Comparison of ENCODE assay signal across 8 cellular contexts in genomic region chrX:102516314-102516936, GRCh38. TPM values are rescaled to one million over a fixed set of nuclear protein-coding genes. Genes with fewer than 3 reads are reported as not detected.
DNase-seq lines count a peak whose midpoint lies in the region; ATAC-seq, FAIRE-seq and TF ChIP-seq lines count a peak whose summit lies in the region.

TSS of gene TMSB15A (minus strand) at chrX:102516739.

- H3K27ac ChIP-seq in mammary epithelial cell (ENCODE audit: insufficient read depth, low read depth, low read length): no peak within 1 kb of the TSS
- H3K27ac ChIP-seq in iPS-20b (ENCODE audit: low read length): no peak within 1 kb of the TSS
- peak within 1 kb of the TSS in 1 of 21 experiments; percentile 25 for H3K27ac ChIP-seq in skin epidermis
- H3K27ac ChIP-seq in Karpas-422 (ENCODE audit: low read length): no peak within 1 kb of the TSS

- H3K4me1 Mint-ChIP-seq in WTC11: peaks cover 3% of the 10 kb centered on the region; the same call in 1 of the 2 replicates

- peak within 1 kb of the TSS; percentile 59 for H3K4me3 ChIP-seq in HAP-1
- H3K4me3 ChIP-seq in mammary epithelial cell (replicated peaks in 1 of 3; ENCODE audit: insufficient read depth in 1 of 3, low read depth in 2 of 3, low read length in 3 of 3): peak within 1 kb of the TSS in 2 of 3 experiments; percentile 39 to 46
- H3K4me3 ChIP-seq in iPS-20b (ENCODE audit: low read length): peak within 1 kb of the TSS; percentile 84
- peak within 1 kb of the TSS; percentile 4 to 44 (median 22) for H3K4me3 ChIP-seq in skin epidermis
- H3K4me3 ChIP-seq in Karpas-422 (ENCODE audit: low read length): no peak within 1 kb of the TSS

- peaks cover 32% of the 10 kb centered on the region for H3K27me3 Mint-ChIP-seq in WTC11 (ENCODE audit: low read depth)

- peak within 1 kb of the TSS; percentile 65; the same call in 1 of the 2 replicates for H3K27ac Mint-ChIP-seq in WTC11

- H3K9me2 ChIP-seq in Karpas-422 (replicated peaks; ENCODE audit: insufficient read depth, low read length): no peaks in the 10 kb centered on the region

- H3K27me3 ChIP-seq in HAP-1 (ENCODE audit: low read depth) (no peaks in the 10 kb centered on the region), mammary epithelial cell (ENCODE audit: insufficient read depth, low read length) (no peaks in the 10 kb centered on the region), iPS-20b (ENCODE audit: insufficient read depth, low read length) (peaks cover 8% of the 10 kb centered on the region), Karpas-422 (ENCODE audit: low read length) (no peaks in the 10 kb centered on the region)

- H4K20me1 ChIP-seq in mammary epithelial cell (ENCODE audit: insufficient read depth, low read length): no peaks in the 10 kb centered on the region
- no peaks in the 10 kb centered on the region for H4K20me1 ChIP-seq in Karpas-422 (ENCODE audit: insufficient read depth, low read depth, low read length)

- WGBS in mammary epithelial cell (ENCODE audit: low coverage, missing lambda C conversion rate): 42% methylated on average over 8 of the region's 50 CpGs

- dilution Hi-C loops in mammary epithelial cell (cut with HindIII; ENCODE audit: low sequenced_read_pairs): no loop called here

- H3K4me2 ChIP-seq in mammary epithelial cell (ENCODE audit: insufficient read depth, low read depth, low read length): peak within 1 kb of the TSS; percentile 84
- no peak within 1 kb of the TSS for H3K4me2 ChIP-seq in Karpas-422 (ENCODE audit: low read depth, low read length, poor library complexity, severe bottlenecking)

- TF ChIP-seq CTCF in D721Med (IDR thresholded peaks at IDR 0.05; ENCODE audit: insufficient read depth, missing control alignments) (no peak), WTC11 (IDR thresholded peaks at IDR 0.05) (no peak), mammary epithelial cell (conservative IDR thresholded peaks at IDR 0.05 in 1 of 2, IDR thresholded peaks at IDR 0.05 in 1 of 2; ENCODE audit: extremely low read depth in 1 of 2, insufficient read depth in 1 of 2, low read depth in 1 of 2, low read length in 2 of 2) (no peak)

- CTCF ChIA-PET in WTC11 (lab: Charles Lee): interaction anchor here (2.3 kb wide), 1 partner anchor 435 kb away, joined by 4 read pairs; no protein-coding TSS in a partner anchor
- CTCF ChIA-PET in mammary epithelial cell (lab: Charles Lee; ENCODE audit: low non-redundant PET): interaction anchor here (0.6 kb wide), 1 partner anchor 83 kb away, joined by 14 read pairs; the partner anchor contains the start of gene ARMCX5

- H3K79me2 ChIP-seq in mammary epithelial cell (ENCODE audit: insufficient read depth, low read length) (no peaks in the 10 kb centered on the region), Karpas-422 (ENCODE audit: low read length) (no peaks in the 10 kb centered on the region)

- H3K9ac ChIP-seq in mammary epithelial cell (ENCODE audit: insufficient read depth, low read length): no peak within 1 kb of the TSS
- H3K9ac ChIP-seq in iPS-20b (ENCODE audit: low read depth, low read length): peak within 1 kb of the TSS; percentile 83; the same call in 1 of the 2 replicates
- H3K9ac ChIP-seq in Karpas-422 (ENCODE audit: low read length): no peak within 1 kb of the TSS

- ATAC-seq in WTC11: peak; percentile 95

- no peaks in the 10 kb centered on the region for H3K9me3 Mint-ChIP-seq in WTC11

- H3K9me3 ChIP-seq in HAP-1 (no peaks in the 10 kb centered on the region), mammary epithelial cell (replicated peaks; ENCODE audit: insufficient read depth, low read length) (no peaks in the 10 kb centered on the region), iPS-20b (ENCODE audit: insufficient read depth, low read depth, low read length) (no peaks in the 10 kb centered on the region), Karpas-422 (ENCODE audit: low read length) (no peaks in the 10 kb centered on the region)

- POLR2A ChIA-PET in WTC11 (lab: Charles Lee): no interaction called here

- peak within 1 kb of the TSS; percentile 85 for H3K4me3 Mint-ChIP-seq in WTC11

- FAIRE-seq in D721Med (lab: Jason Lieb, UNC): no peak

- peaks cover 17% of the 10 kb centered on the region for H3K36me3 Mint-ChIP-seq in WTC11

- BruUV-seq in mammary epithelial cell (replicated peaks; lab: Mats Ljungman, UMichigan): no TSS peak

- H3K36me3 ChIP-seq in HAP-1 (replicated peaks) (0 out of 2 replicates have a peak, but pooled peaks cover 4% of the 10 kb centered on the region), mammary epithelial cell (ENCODE audit: insufficient read depth, low read length) (no peaks in the 10 kb centered on the region), iPS-20b (ENCODE audit: insufficient read depth, low read depth, low read length) (peaks cover 34% of the 10 kb centered on the region; the same call in 1 of the 2 replicates), Karpas-422 (ENCODE audit: insufficient read depth, low read length) (no peaks in the 10 kb centered on the region)

- DNase-seq in D721Med (ENCODE audit: insufficient read length, low spot score): peak; percentile 46
- DNase-seq in HAP-1 (ENCODE audit: low spot score in 2 of 2): peak; percentile 80 to 94
- DNase-seq in NCI-H146 (lab: John Stamatoyannopoulos, UW): peak; percentile 89
- peak; percentile 77 for DNase-seq in WTC11 (ENCODE audit: low spot score)
- DNase-seq in mammary epithelial cell: peak; percentile 28
- DNase-seq in Karpas-422: no peak

- H3K4me1 ChIP-seq in HAP-1 (peaks cover 6% of the 10 kb centered on the region; the same call in 1 of the 2 replicates), mammary epithelial cell (ENCODE audit: insufficient read depth, low read length) (peaks cover 4% of the 10 kb centered on the region), iPS-20b (ENCODE audit: insufficient read depth, low read length) (no peaks in the 10 kb centered on the region), Karpas-422 (ENCODE audit: low read length) (no peaks in the 10 kb centered on the region)

- H2AFZ ChIP-seq in mammary epithelial cell (ENCODE audit: low read depth, low read length) (peak within 1 kb of the TSS; percentile 77), Karpas-422 (ENCODE audit: low read length) (no peak within 1 kb of the TSS)

- intact Hi-C loops in mammary epithelial cell (cut with micrococcal nuclease): no loop called here

- in situ Hi-C loops in HAP-1 (cut with MboI; ENCODE audit: low sequenced_read_pairs): no loop called here
- in situ Hi-C loops in mammary epithelial cell (cut with MboI; ENCODE audit: low sequenced_read_pairs in 2 of 2): no loop called here

TF ChIP-seq in WTC11, 78 proteins besides CTCF, POLR2A, EP300 and RAD21 (continues in another document):
- TF ChIP-seq ZNF425 (CRISPR knock-in tag; conservative IDR thresholded peaks at IDR 0.05) (no peak), MAX (CRISPR knock-in tag; IDR thresholded peaks at IDR 0.05) (peak; percentile 59; the same call in 1 of the 2 replicates), ZNF671 (CRISPR knock-in tag; IDR thresholded peaks at IDR 0.05) (no peak), SMAD4 (CRISPR knock-in tag; IDR thresholded peaks at IDR 0.05) (no peak), ZNF232 (CRISPR knock-in tag; IDR thresholded peaks at IDR 0.05) (0 out of 2 replicates have a peak, but pooled peaks have one; percentile 31), ZBTB43 (CRISPR knock-in tag; IDR thresholded peaks at IDR 0.05) (no peak), E2F5 (CRISPR knock-in tag; IDR thresholded peaks at IDR 0.05) (0 out of 2 replicates have a peak, but pooled peaks have one; percentile 28), ZNF317 (CRISPR knock-in tag; IDR thresholded peaks at IDR 0.05; ENCODE audit: borderline replicate concordance, low read depth) (no peak), ATF1 (CRISPR knock-in tag; IDR thresholded peaks at IDR 0.05) (no peak)

RNA-seq across cellular contexts. Expression of gene TMSB15A, which starts in this region (rescaled TPM):
- 30.3 to 56.0 TPM (median 49.4 TPM) in 3 replicates for total RNA-seq in WTC11 (2021)
- 1 to 10 TPM in 1 of 2 donors, not detected in 1; 1.4 TPM for total RNA-seq in mammary epithelial cell
- polyA plus RNA-seq in mammary epithelial cell: 0.83 TPM
- not detected for polyA minus RNA-seq in mammary epithelial cell
- total RNA-seq in Karpas-422 (2014; rRNA removed; shearing (Covaris generic); ENCODE audit: low replicate concordance): not detected in 2 replicates

Comparison
In these comparisons a context has a peak if more than half of its experiments do, and no peak if none do; other contexts are left out.
1. RNA of gene TMSB15A (total RNA-seq): 30.3 to 56.0 TPM in WTC11; 1.4 TPM in mammary epithelial cell and not detected in Karpas-422; every median in the first group is over 10 times any median in the second.